8 cellular contexts compared by ENCODE assay signal in genomic region chr7:77480102-77480627, GRCh38. TPM values are rescaled to one million over a fixed set of nuclear protein-coding genes. Genes with fewer than 3 reads are reported as not detected.
DNase-seq lines count a peak whose midpoint lies in the region; ATAC-seq and TF ChIP-seq lines count a peak whose summit lies in the region.
"Not testable (repeated sequence)": the region's sequence is repeated elsewhere in the genome, so short reads cannot be mapped to it uniquely, and the experiment has no call there.

No MANE protein-coding gene starts in this region.

- H3K36me3 Mint-ChIP-seq in MCF 10A (ENCODE audit: insufficient read depth, unreplicated experiment); type B pancreatic cell: not testable (repeated sequence)

- not testable (repeated sequence) for TF ChIP-seq POLR2A in right lobe of liver (IDR thresholded peaks at IDR 0.05)

- not testable (repeated sequence) for H3K27me3 ChIP-seq in right lobe of liver

- POLR2A ChIA-PET in MCF 10A (lab: Yijun Ruan, JAX) = not testable (repeated sequence)

- BruUV-seq in MCF 10A (replicated peaks; lab: Mats Ljungman, UMichigan) = not testable (repeated sequence)

- peak in 3 of 4 donors; percentile 18 to 59 (median 52) for ATAC-seq in right lobe of liver

- CTCF ChIA-PET in MCF 10A (lab: Yijun Ruan, JAX) = not testable (repeated sequence)

- not testable (repeated sequence) for TF ChIP-seq CTCF in AG10803 (conservative IDR thresholded peaks at IDR 0.05; ENCODE audit: low read length); MCF 10A (IDR thresholded peaks at IDR 0.05; ENCODE audit: unreplicated experiment); fibroblast of pulmonary artery (IDR thresholded peaks at IDR 0.05; ENCODE audit: low read length, missing control alignments); right lobe of liver (IDR thresholded peaks at IDR 0.05); type B pancreatic cell (conservative IDR thresholded peaks at IDR 0.05)

- not testable (repeated sequence) for H3K36me3 ChIP-seq in right lobe of liver

- intact Hi-C loops in MCF 10A (cut with micrococcal nuclease); right lobe of liver (cut with DNase I): not testable (repeated sequence)

- not testable (repeated sequence) for H3K27ac Mint-ChIP-seq in MCF 10A (ENCODE audit: low read depth, unreplicated experiment)
- peak overlapping the region; percentile 86 for H3K27ac Mint-ChIP-seq in type B pancreatic cell

- H3K27ac ChIP-seq in right lobe of liver = not testable (repeated sequence)

- DNase-seq in AG10803 (ENCODE audit: low read depth) (peak; percentile 47), GF-D8 (lab: John Stamatoyannopoulos, UW) (peak; percentile 47), MV-4-11 (lab: John Stamatoyannopoulos, UW) (peak; percentile 53), SIG-M5 treated with dmso at 0.1 percent for 504 hours (lab: John Stamatoyannopoulos, UW; ENCODE audit: unreplicated experiment) (peak; percentile 66), MCF 10A (ENCODE audit: unreplicated experiment) (peak; percentile 36), fibroblast of pulmonary artery (ENCODE audit: low read depth) (peak; percentile 53)
- not testable (repeated sequence) for DNase-seq in right lobe of liver; type B pancreatic cell (ENCODE audit: extremely low spot score, unreplicated experiment)

- not testable (repeated sequence) for H3K4me3 ChIP-seq in AG10803 (ENCODE audit: low read length); fibroblast of pulmonary artery (replicated peaks; ENCODE audit: low read depth, low read length); right lobe of liver

- H3K9me3 Mint-ChIP-seq in MCF 10A (ENCODE audit: unreplicated experiment); type B pancreatic cell: not testable (repeated sequence)

- not testable (repeated sequence) for H3K27me3 Mint-ChIP-seq in MCF 10A (ENCODE audit: insufficient read depth, unreplicated experiment); type B pancreatic cell

- H3K4me3 Mint-ChIP-seq in MCF 10A (ENCODE audit: unreplicated experiment); type B pancreatic cell: not testable (repeated sequence)

- not testable (repeated sequence) for H3K4me1 ChIP-seq in right lobe of liver

- not testable (repeated sequence) for H3K9me3 ChIP-seq in right lobe of liver

- not testable (repeated sequence) for H3K4me1 Mint-ChIP-seq in MCF 10A (ENCODE audit: insufficient read depth, unreplicated experiment); type B pancreatic cell (ENCODE audit: unreplicated experiment)

- WGBS in right lobe of liver (ENCODE audit: insufficient coverage, low coverage, low lambda C conversion rate, missing lambda C conversion rate) = 57% methylated on average over 3 of the region's 4 CpGs

RNA-seq across cellular contexts. Expression of gene PTPN12, which starts 56.9 kb away (rescaled TPM):
- total RNA-seq in MCF 10A (2022) (104 and 105 TPM in 2 replicates), right lobe of liver (10 to 100 TPM; 14.8 to 44.0 (median 27.3) TPM), type B pancreatic cell (ENCODE audit: low replicate concordance) (69.1 and 76.7 TPM in 2 replicates)
